In genomic region chr1:146049436-146049835, GRCh38 we compare ENCODE assay signal across 29 cellular contexts. TPM values are rescaled to one million over a fixed set of nuclear protein-coding genes. Genes with fewer than 3 reads are reported as not detected.
DNase-seq lines count a peak whose midpoint lies in the region; ATAC-seq, FAIRE-seq and TF ChIP-seq lines count a peak whose summit lies in the region.
"Had no signal": no experiment of that assay in that cellular context is flagged by ENCODE, and none has a peak within 500 bp of the region (broad histone marks: within the 10 kb centered on the region; RNA-seq: fewer than 3 reads in every experiment).

No MANE protein-coding gene starts in this region.

- H2BK120ac ChIP-seq in mesenchymal stem cell (ENCODE audit: low read depth, low read length), result no peak overlapping the region

- H3K36me3 Mint-ChIP-seq in activated CD4-positive, alpha-beta memory T cell treated with anti-CD3 and anti-CD28 coated beads for 36 hours, result peaks cover 3% of the 10 kb centered on the region
- H3K36me3 Mint-ChIP-seq in activated CD4-positive, alpha-beta memory T cell treated with anti-CD3 and anti-CD28 coated beads, Interleukin-2, amount 10 ng/mL, durations not matched to agents 7 days and 5 days (ENCODE audit: low read depth), result no peaks in the 10 kb centered on the region
- peaks cover 14% of the 10 kb centered on the region for H3K36me3 Mint-ChIP-seq in Caco-2 (ENCODE audit: insufficient read depth, unreplicated experiment)
- no peaks in the 10 kb centered on the region for H3K36me3 Mint-ChIP-seq in astrocyte (ENCODE audit: low read depth, unreplicated experiment)
- H3K36me3 Mint-ChIP-seq in T-helper 17 cell (ENCODE audit: low read depth), result no peaks in the 10 kb centered on the region

- no peaks in the 10 kb centered on the region for H3K27me3 Mint-ChIP-seq in activated CD4-positive, alpha-beta memory T cell treated with anti-CD3 and anti-CD28 coated beads for 36 hours
- H3K27me3 Mint-ChIP-seq in activated CD4-positive, alpha-beta memory T cell treated with anti-CD3 and anti-CD28 coated beads, Interleukin-2, amount 10 ng/mL, durations not matched to agents 7 days and 5 days, result no peaks in the 10 kb centered on the region
- H3K27me3 Mint-ChIP-seq in Caco-2 (ENCODE audit: insufficient read depth, unreplicated experiment) (no peaks in the 10 kb centered on the region), astrocyte (ENCODE audit: low read depth, unreplicated experiment) (no peaks in the 10 kb centered on the region), T-helper 17 cell (no peaks in the 10 kb centered on the region)

- H3K14ac ChIP-seq in mesenchymal stem cell (ENCODE audit: low read length in 2 of 2), result no peak overlapping the region

- DNase-seq in activated CD4-positive, alpha-beta memory T cell treated with anti-CD3 and anti-CD28 coated beads for 36 hours, result peak; percentile 31
- DNase-seq in activated CD4-positive, alpha-beta memory T cell treated with anti-CD3 and anti-CD28 coated beads, Interleukin-2, amount 10 ng/mL, durations not matched to agents 7 days and 5 days, result no peak
- DNase-seq in Caco-2 (no peak), astrocyte (ENCODE audit: low read depth) (no peak), mesenchymal stem cell (no peak), T-helper 17 cell (no peak)
- no peak for DNase-seq in activated CD4-positive, CD25-positive, alpha-beta regulatory T cell treated with anti-CD3 and anti-CD28 coated beads, Interleukin-2, amount 50 U/mL, for 72 hours
- DNase-seq: body of pancreas; C1 segment of cervical spinal cord; effector CD8-positive, alpha-beta T cell; hypothalamus; KG1; NCI-H146; NCI-H526 treated with DMSO at 0.1 percent for 48 hours; stimulated activated CD4-positive, alpha-beta T cell treated with anti-CD3 and anti-CD28 coated beads, Interleukin-4, amount 100 ng/mL, for 24 hours; stomach; T-helper 2 cell; upper lobe of right lung had no signal

- ATAC-seq in T-helper 17 cell, result no peak
- ATAC-seq in GM18498 (IDR thresholded peaks at IDR 0.05; ENCODE audit: unreplicated experiment), result no peak
- ATAC-seq: body of pancreas, esophagus mucosa, upper lobe of right lung had no signal

- H3K23ac ChIP-seq in mesenchymal stem cell (ENCODE audit: low read length in 2 of 2), result no peak overlapping the region

- H3K27ac ChIP-seq in astrocyte (ENCODE audit: low read depth, low read length), result no peak overlapping the region
- peak overlapping the region; percentile 89 for H3K27ac ChIP-seq in mesenchymal stem cell (ENCODE audit: low read length, poor library complexity, severe bottlenecking)
- H3K27ac ChIP-seq: upper lobe of right lung had no signal

- peak overlapping the region; percentile 54 for H2AK5ac ChIP-seq in mesenchymal stem cell (ENCODE audit: low read length, severe bottlenecking)

- intact Hi-C loops in activated CD4-positive, alpha-beta memory T cell treated with anti-CD3 and anti-CD28 coated beads for 36 hours (cut with micrococcal nuclease), result no loop called here
- intact Hi-C loops in Caco-2 (cut with micrococcal nuclease; ENCODE audit: unreplicated experiment), result no loop called here

- WGBS in mesenchymal stem cell, result 85% methylated on average over 24 of the region's 27 CpGs

- no peak overlapping the region for H2BK12ac ChIP-seq in mesenchymal stem cell (ENCODE audit: low read length in 2 of 2)

- POLR2A ChIA-PET in activated CD4-positive, alpha-beta memory T cell treated with anti-CD3 and anti-CD28 coated beads for 36 hours (lab: Charles Lee), result interaction anchor here (4.3 kb wide), 1 partner anchor 11 kb away, joined by 145 read pairs; no protein-coding TSS in a partner anchor
- POLR2A ChIA-PET in activated CD4-positive, alpha-beta memory T cell treated with anti-CD3 and anti-CD28 coated beads, Interleukin-2, amount 10 ng/mL, durations not matched to agents 7 days and 5 days (lab: Charles Lee), result interaction anchor here (1.5 to 8.7 kb wide), 2 partner anchors 13 to 72 kb away, joined by 3 to 267 read pairs; no protein-coding TSS in a partner anchor
- POLR2A ChIA-PET in Caco-2 (lab: Charles Lee), result interaction anchor here (4.1 kb wide), 1 partner anchor 12 kb away, joined by 88 read pairs; no protein-coding TSS in a partner anchor

- H3K4me1 Mint-ChIP-seq in activated CD4-positive, alpha-beta memory T cell treated with anti-CD3 and anti-CD28 coated beads for 36 hours (ENCODE audit: low read depth), result peaks cover 32% of the 10 kb centered on the region
- H3K4me1 Mint-ChIP-seq in activated CD4-positive, alpha-beta memory T cell treated with anti-CD3 and anti-CD28 coated beads, Interleukin-2, amount 10 ng/mL, durations not matched to agents 7 days and 5 days, result peaks cover 32% of the 10 kb centered on the region
- H3K4me1 Mint-ChIP-seq in Caco-2 (ENCODE audit: low read depth, unreplicated experiment), result peaks cover 21% of the 10 kb centered on the region
- H3K4me1 Mint-ChIP-seq in astrocyte (ENCODE audit: low read depth, unreplicated experiment), result peaks cover 11% of the 10 kb centered on the region
- peaks cover 14% of the 10 kb centered on the region for H3K4me1 Mint-ChIP-seq in T-helper 17 cell

- peak overlapping the region; percentile 73 for H2BK5ac ChIP-seq in mesenchymal stem cell (ENCODE audit: low read depth, low read length, poor library complexity, severe bottlenecking)

- H3K36me3 ChIP-seq in Caco-2 (ENCODE audit: control insufficient read depth, insufficient read depth, low read length), result no peaks in the 10 kb centered on the region
- no peaks in the 10 kb centered on the region for H3K36me3 ChIP-seq in astrocyte (ENCODE audit: insufficient read depth, low read length)
- no peaks in the 10 kb centered on the region for H3K36me3 ChIP-seq in mesenchymal stem cell (ENCODE audit: control insufficient read depth in 1 of 2, insufficient read depth in 2 of 2, low read depth in 1 of 2, low read length in 2 of 2)
- H3K36me3 ChIP-seq: stomach, upper lobe of right lung had no signal

- H3K79me2 ChIP-seq in astrocyte (ENCODE audit: insufficient read depth, low read length), result no peaks in the 10 kb centered on the region

- H3K9me3 Mint-ChIP-seq in activated CD4-positive, alpha-beta memory T cell treated with anti-CD3 and anti-CD28 coated beads for 36 hours, result no peaks in the 10 kb centered on the region
- H3K9me3 Mint-ChIP-seq in activated CD4-positive, alpha-beta memory T cell treated with anti-CD3 and anti-CD28 coated beads, Interleukin-2, amount 10 ng/mL, durations not matched to agents 7 days and 5 days, result no peaks in the 10 kb centered on the region
- H3K9me3 Mint-ChIP-seq in Caco-2 (ENCODE audit: unreplicated experiment) (no peaks in the 10 kb centered on the region), astrocyte (ENCODE audit: unreplicated experiment) (no peaks in the 10 kb centered on the region)

- peak overlapping the region in 1 of 2 experiments; percentile 34 for H3K18ac ChIP-seq in mesenchymal stem cell (ENCODE audit: low read depth in 1 of 2, low read length in 2 of 2)

- H3K4me1 ChIP-seq in Caco-2 (peaks cover 32% of the 10 kb centered on the region), astrocyte (ENCODE audit: insufficient read depth, low read length) (no peaks in the 10 kb centered on the region), mesenchymal stem cell (ENCODE audit: control insufficient read depth, insufficient read depth, low read depth, low read length) (peaks cover 10% of the 10 kb centered on the region)
- H3K4me1 ChIP-seq: upper lobe of right lung had no signal

- H3K9me3 ChIP-seq in Caco-2 (no peaks in the 10 kb centered on the region), astrocyte (ENCODE audit: insufficient read depth, low read depth, low read length) (no peaks in the 10 kb centered on the region), mesenchymal stem cell (ENCODE audit: control insufficient read depth, low read length) (no peaks in the 10 kb centered on the region), T-helper 17 cell (ENCODE audit: control insufficient read depth, low read length, poor library complexity, severe bottlenecking) (no peaks in the 10 kb centered on the region)
- H3K9me3 ChIP-seq: body of pancreas, stomach, upper lobe of right lung had no signal

- H4K20me1 ChIP-seq in astrocyte (ENCODE audit: insufficient read depth, low read length), result no peaks in the 10 kb centered on the region

- no peak overlapping the region for H3K27ac Mint-ChIP-seq in activated CD4-positive, alpha-beta memory T cell treated with anti-CD3 and anti-CD28 coated beads for 36 hours
- H3K27ac Mint-ChIP-seq in activated CD4-positive, alpha-beta memory T cell treated with anti-CD3 and anti-CD28 coated beads, Interleukin-2, amount 10 ng/mL, durations not matched to agents 7 days and 5 days, result no peak overlapping the region
- peak overlapping the region; percentile 87 for H3K27ac Mint-ChIP-seq in Caco-2 (ENCODE audit: unreplicated experiment)
- peak overlapping the region; percentile 69 for H3K27ac Mint-ChIP-seq in astrocyte (ENCODE audit: unreplicated experiment)
- no peak overlapping the region for H3K27ac Mint-ChIP-seq in T-helper 17 cell

- no peak overlapping the region for H2AFZ ChIP-seq in astrocyte (ENCODE audit: low read depth, low read length)
- no peak overlapping the region for H2AFZ ChIP-seq in mesenchymal stem cell (ENCODE audit: low read depth, low read length)

- CTCF ChIA-PET in activated CD4-positive, alpha-beta memory T cell treated with anti-CD3 and anti-CD28 coated beads for 36 hours (lab: Charles Lee), result no interaction called here
- CTCF ChIA-PET in activated CD4-positive, alpha-beta memory T cell treated with anti-CD3 and anti-CD28 coated beads, Interleukin-2, amount 10 ng/mL, durations not matched to agents 7 days and 5 days (lab: Charles Lee), result interaction anchor here (1.4 to 2.8 kb wide), 2 partner anchors 11 to 14 kb away, joined by 3 to 15 read pairs; no protein-coding TSS in a partner anchor
- CTCF ChIA-PET in Caco-2 (lab: Charles Lee), result no interaction called here

- no peak for FAIRE-seq in astrocyte (lab: Jason Lieb, UNC)
- FAIRE-seq: A204.1, frontal cortex, GM18507, H54, keratinocyte had no signal

- H3K4me3 ChIP-seq in Caco-2 (ENCODE audit: low read depth, low read length), result no peak overlapping the region
- H3K4me3 ChIP-seq in astrocyte (ENCODE audit: insufficient read depth, low read depth, low read length), result no peak overlapping the region
- H3K4me3 ChIP-seq in mesenchymal stem cell (ENCODE audit: insufficient read depth in 1 of 2, low read depth in 1 of 2, low read length in 2 of 2), result no peak overlapping the region
- H3K4me3 ChIP-seq: body of pancreas, stomach, upper lobe of right lung had no signal

- H3K4me2 ChIP-seq in astrocyte (ENCODE audit: low read length), result no peak overlapping the region
- no peak overlapping the region for H3K4me2 ChIP-seq in mesenchymal stem cell (ENCODE audit: low read length, poor library complexity, severe bottlenecking)

- TF ChIP-seq CTCF in Caco-2 (IDR thresholded peaks at IDR 0.05; ENCODE audit: insufficient read depth in 1 of 2, low read depth in 1 of 2, low read length in 1 of 2, severe bottlenecking in 1 of 2, unreplicated experiment in 1 of 2) (no peak), astrocyte (IDR thresholded peaks at IDR 0.05; ENCODE audit: insufficient read depth, low read depth, low read length) (no peak)

- H4K91ac ChIP-seq in mesenchymal stem cell (ENCODE audit: low read length), result no peak overlapping the region

- H3K9ac ChIP-seq in astrocyte (ENCODE audit: low read length) (no peak overlapping the region), mesenchymal stem cell (ENCODE audit: low read length) (no peak overlapping the region)

- no TSS peak for BruUV-seq in Caco-2 (replicated peaks; lab: Mats Ljungman, UMichigan)

- no peaks in the 10 kb centered on the region for H3K79me1 ChIP-seq in mesenchymal stem cell (replicated peaks; ENCODE audit: low read length, poor library complexity, severe bottlenecking)

- H2BK15ac ChIP-seq in mesenchymal stem cell (ENCODE audit: low read depth, poor library complexity, severe bottlenecking), result no peak overlapping the region

- no peak overlapping the region for H3K4ac ChIP-seq in mesenchymal stem cell (ENCODE audit: low read depth in 1 of 2, low read length in 2 of 2)

- H3K27me3 ChIP-seq in Caco-2 (replicated peaks; ENCODE audit: control insufficient read depth, insufficient read depth, low read length) (no peaks in the 10 kb centered on the region), astrocyte (ENCODE audit: insufficient read depth, low read length) (no peaks in the 10 kb centered on the region), mesenchymal stem cell (ENCODE audit: control insufficient read depth in 1 of 2, insufficient read depth in 1 of 2, low read length in 2 of 2) (no peaks in the 10 kb centered on the region)
- H3K27me3 ChIP-seq: body of pancreas, stomach, upper lobe of right lung had no signal

- H4K8ac ChIP-seq in mesenchymal stem cell (ENCODE audit: low read length), result no peak overlapping the region

- H3K4me3 Mint-ChIP-seq in activated CD4-positive, alpha-beta memory T cell treated with anti-CD3 and anti-CD28 coated beads for 36 hours, result no peak overlapping the region
- no peak overlapping the region for H3K4me3 Mint-ChIP-seq in activated CD4-positive, alpha-beta memory T cell treated with anti-CD3 and anti-CD28 coated beads, Interleukin-2, amount 10 ng/mL, durations not matched to agents 7 days and 5 days
- peak overlapping the region; percentile 22 for H3K4me3 Mint-ChIP-seq in Caco-2 (ENCODE audit: unreplicated experiment)
- no peak overlapping the region for H3K4me3 Mint-ChIP-seq in astrocyte (ENCODE audit: unreplicated experiment)
- no peak overlapping the region for H3K4me3 Mint-ChIP-seq in T-helper 17 cell

RNA-seq across cellular contexts. Expression of gene HJV, which starts 27.9 kb away (rescaled TPM):
- not detected for total RNA-seq in activated CD4-positive, alpha-beta memory T cell treated with anti-CD3 and anti-CD28 coated beads for 36 hours
- total RNA-seq in activated CD4-positive, alpha-beta memory T cell treated with anti-CD3 and anti-CD28 coated beads, Interleukin-2, amount 10 ng/mL, durations not matched to agents 7 days and 5 days, result not detected
- total RNA-seq in Caco-2 (2022), result not detected in 2 replicates
- not detected in 2 replicates for total RNA-seq in astrocyte
- not detected for polyA plus RNA-seq in mesenchymal stem cell (2013, experiment 1 of 2)
- polyA plus RNA-seq in mesenchymal stem cell (2013, experiment 2 of 2), result not detected
- total RNA-seq in T-helper 17 cell, result not detected
- total RNA-seq: body of pancreas, esophagus mucosa, frontal cortex, G401, omental fat pad, renal cortical epithelial cell, SK-MEL-5, stomach, upper lobe of right lung had no signal
- polyA plus RNA-seq: keratinocyte, stomach had no signal

RNA-seq across cellular contexts. Expression of gene TXNIP, which starts 53.1 kb away (rescaled TPM):
- 10 to 100 TPM; 82.6 to 88.8 TPM for total RNA-seq in activated CD4-positive, alpha-beta memory T cell treated with anti-CD3 and anti-CD28 coated beads for 36 hours
- total RNA-seq in activated CD4-positive, alpha-beta memory T cell treated with anti-CD3 and anti-CD28 coated beads, Interleukin-2, amount 10 ng/mL, durations not matched to agents 7 days and 5 days, result 100 to 1,000 TPM; 397 to 407 TPM
- 27.5 and 38.6 TPM in 2 replicates for total RNA-seq in Caco-2 (2022)
- 157 and 217 TPM in 2 replicates for total RNA-seq in astrocyte
- polyA plus RNA-seq in mesenchymal stem cell (2013, experiment 1 of 2), result 161 TPM
- polyA plus RNA-seq in mesenchymal stem cell (2013, experiment 2 of 2), result 167 TPM
- total RNA-seq in T-helper 17 cell, result 100 to 1,000 TPM; 567 to 927 TPM

Comparison
In these comparisons a context has a peak if more than half of its experiments do, and no peak if none do; other contexts are left out.
1. H3K27ac Mint-ChIP-seq: peak in Caco-2 (single experiment) and astrocyte (single experiment); none in activated CD4-positive, alpha-beta memory T cell treated with anti-CD3 and anti-CD28 coated beads for 36 hours (single experiment), activated CD4-positive, alpha-beta memory T cell treated with anti-CD3 and anti-CD28 coated beads, Interleukin-2, amount 10 ng/mL, durations not matched to agents 7 days and 5 days (single experiment) and T-helper 17 cell (single experiment).